Comparison of ENCODE assay signal across 12 cellular contexts in genomic region chr17:76146053-76146875, GRCh38. TPM values are rescaled to one million over a fixed set of nuclear protein-coding genes. Genes with fewer than 3 reads are reported as not detected.
DNase-seq lines count a peak whose midpoint lies in the region; ATAC-seq, FAIRE-seq and TF ChIP-seq lines count a peak whose summit lies in the region.
"Had no signal": no experiment of that assay in that cellular context is flagged by ENCODE, and none has a peak within 500 bp of the region (broad histone marks: within the 10 kb centered on the region; RNA-seq: fewer than 3 reads in every experiment).

No MANE protein-coding gene starts in this region.

- no peak for TF ChIP-seq CTCF in PC-3 (conservative IDR thresholded peaks at IDR 0.05; ENCODE audit: low read depth, low read length)

- peaks cover 19% of the 10 kb centered on the region for H3K4me1 ChIP-seq in PC-3 (ENCODE audit: insufficient read depth, low read length)
- H3K4me1 ChIP-seq in effector memory CD4-positive, alpha-beta T cell (ENCODE audit: control insufficient read depth, insufficient read depth, low read length, poor library complexity, severe bottlenecking) = peaks cover 49% of the 10 kb centered on the region

- H3K27ac ChIP-seq in PC-3 (ENCODE audit: low read length) = no peak overlapping the region
- H3K27ac ChIP-seq in effector memory CD4-positive, alpha-beta T cell (ENCODE audit: insufficient read depth, low read length, poor library complexity, severe bottlenecking) = peak overlapping the region; percentile 75
- H3K27ac ChIP-seq: 22Rv1 had no signal

- H2AFZ ChIP-seq in PC-3 (ENCODE audit: low read length) = no peak overlapping the region

- no peaks in the 10 kb centered on the region for H3K9me3 ChIP-seq in PC-3 (ENCODE audit: low read length)
- H3K9me3 ChIP-seq in effector memory CD4-positive, alpha-beta T cell (ENCODE audit: control insufficient read depth, low read length) = no peaks in the 10 kb centered on the region

- H3K79me2 ChIP-seq in PC-3 (ENCODE audit: low read length) = no peaks in the 10 kb centered on the region

- no peak overlapping the region for H3K9ac ChIP-seq in PC-3 (ENCODE audit: low read length)

- H3K36me3 ChIP-seq in PC-3 (ENCODE audit: low read depth, low read length) = no peaks in the 10 kb centered on the region
- H3K36me3 ChIP-seq in effector memory CD4-positive, alpha-beta T cell (ENCODE audit: control insufficient read depth, insufficient read depth, low read length) = peaks cover 8% of the 10 kb centered on the region

- no peaks in the 10 kb centered on the region for H3F3A ChIP-seq in PC-3 (ENCODE audit: low read length, unreplicated experiment)

- POLR2A ChIA-PET in PC-3 (lab: Charles Lee; ENCODE audit: unreplicated experiment) = no interaction called here

- H3K27me3 ChIP-seq in PC-3 (ENCODE audit: low read length) = no peaks in the 10 kb centered on the region
- H3K27me3 ChIP-seq in effector memory CD4-positive, alpha-beta T cell (replicated peaks; ENCODE audit: control insufficient read depth, insufficient read depth, low read length, poor library complexity, severe bottlenecking) = no peaks in the 10 kb centered on the region

- peak; percentile 5; the same call in 1 of the 2 replicates for ATAC-seq in PC-3

- H3K4me2 ChIP-seq in PC-3 (ENCODE audit: low read length) = no peak overlapping the region

- no peak for FAIRE-seq in GM19239 (lab: Jason Lieb, UNC)
- FAIRE-seq: RCC 7860 had no signal

- CTCF ChIA-PET in PC-3 (lab: Charles Lee) = no interaction called here

- H4K20me1 ChIP-seq in PC-3 (ENCODE audit: low read length) = no peaks in the 10 kb centered on the region

- peak; percentile 77 for DNase-seq in DMS53 (lab: John Stamatoyannopoulos, UW)
- DNase-seq in DMS53 treated with DMSO at 0.1 percent for 48 hours (lab: John Stamatoyannopoulos, UW; ENCODE audit: unreplicated experiment) = no peak
- DNase-seq in PC-3 = peak; percentile 39
- DNase-seq in effector memory CD4-positive, alpha-beta T cell = no peak
- DNase-seq in stimulated activated CD8-positive, alpha-beta memory T cell treated with anti-CD3 and anti-CD28 coated beads, Interleukin-4, amount 100 ng/mL, for 48 hours = peak; percentile 41
- no peak for DNase-seq in effector CD4-positive, alpha-beta T cell
- DNase-seq in NCI-H1694 treated with DMSO at 0.1 percent for 48 hours (lab: John Stamatoyannopoulos, UW) = no peak
- no peak for DNase-seq in GM19239 (ENCODE audit: insufficient read length, low spot score)
- DNase-seq: DMS79 treated with DMSO at 0.1 percent for 48 hours, hypothalamus had no signal

- H3K4me3 ChIP-seq in PC-3 (ENCODE audit: low read length) = no peak overlapping the region
- H3K4me3 ChIP-seq in effector memory CD4-positive, alpha-beta T cell (ENCODE audit: insufficient read depth, low read depth, low read length, poor library complexity, severe bottlenecking) = no peak overlapping the region

- intact Hi-C loops in PC-3 (cut with micrococcal nuclease) = no loop called here

- H3K9me2 ChIP-seq in PC-3 (replicated peaks; ENCODE audit: low read length) = no peaks in the 10 kb centered on the region

- BruUV-seq in PC-3 (replicated peaks; lab: Mats Ljungman, UMichigan) = no TSS peak

RNA-seq across cellular contexts. Expression of gene FOXJ1, which starts 5.2 kb away (rescaled TPM):
- 0.26 and 0.69 TPM in 2 replicates for total RNA-seq in PC-3 (2014; rRNA removed)

RNA-seq across cellular contexts. Expression of gene EXOC7, which starts 42.7 kb away (rescaled TPM):
- 153 and 173 TPM in 2 replicates for total RNA-seq in PC-3 (2014; rRNA removed)

Comparison
In these comparisons a context has a peak if more than half of its experiments do, and no peak if none do; other contexts are left out.
1. DNase-seq: peak in DMS53 (single experiment), PC-3 (single experiment) and stimulated activated CD8-positive, alpha-beta memory T cell treated with anti-CD3 and anti-CD28 coated beads, Interleukin-4, amount 100 ng/mL, for 48 hours (single experiment); none in DMS53 treated with DMSO at 0.1 percent for 48 hours (single experiment), effector memory CD4-positive, alpha-beta T cell (0 of 3), effector CD4-positive, alpha-beta T cell (single experiment), NCI-H1694 treated with DMSO at 0.1 percent for 48 hours (single experiment) and GM19239 (single experiment).